ENCODE assay signal across 19 cellular contexts in genomic region chr7:117019287-117019686, GRCh38.
DNase-seq lines count a peak whose midpoint lies in the region; TF ChIP-seq lines count a peak whose summit lies in the region.
"Had no signal": no experiment of that assay in that cellular context is flagged by ENCODE, and none has a peak within 500 bp of the region (broad histone marks: within the 10 kb centered on the region; RNA-seq: fewer than 3 reads in every experiment).

No MANE protein-coding gene starts in this region.

- no peak overlapping the region for H3K23ac ChIP-seq in neuronal stem cell (ENCODE audit: low read depth, low read length, poor library complexity)

- H3K27ac ChIP-seq in neuronal stem cell (replicated peaks; ENCODE audit: low read length) = no peak overlapping the region
- H3K27ac ChIP-seq: KMS-11, thyroid gland had no signal

- H3K36me3 Mint-ChIP-seq in endothelial cell (ENCODE audit: low read depth, unreplicated experiment) = no peaks in the 10 kb centered on the region
- no peaks in the 10 kb centered on the region for H3K36me3 Mint-ChIP-seq in T-helper 2 cell treated with Interferon-gamma antibody and Interleukin-4, amounts not matched to agents 5 μg/mL and 100 μg/mL, for 36 hours (ENCODE audit: low read depth)
- H3K36me3 Mint-ChIP-seq: brain; CD4-positive, alpha-beta memory T cell had no signal

- no peak overlapping the region for H2BK120ac ChIP-seq in neuronal stem cell (ENCODE audit: low read depth, low read length)

- no peak overlapping the region for H3K9ac ChIP-seq in neuronal stem cell (ENCODE audit: low read depth, low read length, poor library complexity)
- H3K9ac ChIP-seq: KMS-11 had no signal

- H3K9me3 ChIP-seq in neuronal stem cell (replicated peaks in 1 of 2; ENCODE audit: control insufficient read depth in 2 of 2, insufficient read depth in 1 of 2, low read depth in 1 of 2, low read length in 2 of 2) = no peaks in the 10 kb centered on the region
- H3K9me3 ChIP-seq: Peyer's patch, thyroid gland had no signal

- peaks cover 0 to 19% of the 10 kb centered on the region in 2 donors for H3K4me1 ChIP-seq in neuronal stem cell (ENCODE audit: control insufficient read depth in 2 of 2, insufficient read depth in 1 of 2, low read depth in 1 of 2, low read length in 2 of 2)
- H3K4me1 ChIP-seq: Peyer's patch had no signal

- H3K27me3 ChIP-seq in neuronal stem cell (ENCODE audit: control insufficient read depth in 3 of 3, insufficient read depth in 3 of 3, low read depth in 1 of 3, low read length in 3 of 3) = no peaks in the 10 kb centered on the region
- H3K27me3 ChIP-seq: Peyer's patch, thyroid gland had no signal

- peak overlapping the region; percentile 79 for H2AFZ ChIP-seq in neuronal stem cell (ENCODE audit: low read length)

- no peaks in the 10 kb centered on the region for H3K36me3 ChIP-seq in neuronal stem cell (replicated peaks in 1 of 2; ENCODE audit: control insufficient read depth in 2 of 2, insufficient read depth in 2 of 2, low read length in 2 of 2)
- H3K36me3 ChIP-seq: Peyer's patch, thyroid gland had no signal

- no peak overlapping the region for H3K4me2 ChIP-seq in neuronal stem cell (ENCODE audit: insufficient read depth, low read length, poor library complexity, severe bottlenecking)
- H3K4me2 ChIP-seq: KMS-11 had no signal

- no peak overlapping the region for H2BK15ac ChIP-seq in neuronal stem cell (ENCODE audit: low read length)

- no peak overlapping the region for H3K4ac ChIP-seq in neuronal stem cell (ENCODE audit: low read length)

- H3K4me3 Mint-ChIP-seq in endothelial cell (ENCODE audit: unreplicated experiment) = no peak overlapping the region
- no peak overlapping the region for H3K4me3 Mint-ChIP-seq in T-helper 2 cell treated with Interferon-gamma antibody and Interleukin-4, amounts not matched to agents 5 μg/mL and 100 μg/mL, for 36 hours
- H3K4me3 Mint-ChIP-seq: activated naive CD8-positive, alpha-beta T cell treated with anti-CD3 and anti-CD28 coated beads, Interleukin-2, amount 50 U/mL, for 24 hours; CD4-positive, alpha-beta memory T cell had no signal

- H3K79me1 ChIP-seq in neuronal stem cell (ENCODE audit: low read depth, low read length) = no peaks in the 10 kb centered on the region

- peak overlapping the region; percentile 10 for H3K27ac Mint-ChIP-seq in endothelial cell (ENCODE audit: unreplicated experiment)
- no peak overlapping the region for H3K27ac Mint-ChIP-seq in T-helper 2 cell treated with Interferon-gamma antibody and Interleukin-4, amounts not matched to agents 5 μg/mL and 100 μg/mL, for 36 hours
- H3K27ac Mint-ChIP-seq: activated naive CD8-positive, alpha-beta T cell treated with anti-CD3 and anti-CD28 coated beads, Interleukin-2, amount 50 U/mL, for 24 hours; CD4-positive, alpha-beta memory T cell had no signal

- TF ChIP-seq CTCF in endothelial cell (IDR thresholded peaks at IDR 0.05; ENCODE audit: unreplicated experiment) = no peak

- peak overlapping the region in 1 of 2 donors; percentile 46 for H3K4me3 ChIP-seq in neuronal stem cell (ENCODE audit: low read length in 2 of 2)
- H3K4me3 ChIP-seq: lung, thyroid gland had no signal

- H2BK5ac ChIP-seq in neuronal stem cell (ENCODE audit: low read length) = no peak overlapping the region

- H3K14ac ChIP-seq in neuronal stem cell (ENCODE audit: low read length) = no peak overlapping the region

- no peaks in the 10 kb centered on the region for H3K9me3 Mint-ChIP-seq in endothelial cell (ENCODE audit: unreplicated experiment)
- no peaks in the 10 kb centered on the region for H3K9me3 Mint-ChIP-seq in T-helper 2 cell treated with Interferon-gamma antibody and Interleukin-4, amounts not matched to agents 5 μg/mL and 100 μg/mL, for 36 hours
- H3K9me3 Mint-ChIP-seq: activated naive CD8-positive, alpha-beta T cell treated with anti-CD3 and anti-CD28 coated beads, Interleukin-2, amount 50 U/mL, for 24 hours; brain; CD4-positive, alpha-beta memory T cell had no signal

- H3K18ac ChIP-seq in neuronal stem cell (ENCODE audit: low read length) = no peak overlapping the region

- H2BK12ac ChIP-seq in neuronal stem cell (ENCODE audit: low read length) = no peak overlapping the region

- H3K27me3 Mint-ChIP-seq in endothelial cell (ENCODE audit: unreplicated experiment) = no peaks in the 10 kb centered on the region
- H3K27me3 Mint-ChIP-seq in T-helper 2 cell treated with Interferon-gamma antibody and Interleukin-4, amounts not matched to agents 5 μg/mL and 100 μg/mL, for 36 hours (ENCODE audit: low read depth) = peaks cover 14% of the 10 kb centered on the region
- H3K27me3 Mint-ChIP-seq: activated naive CD8-positive, alpha-beta T cell treated with anti-CD3 and anti-CD28 coated beads, Interleukin-2, amount 50 U/mL, for 24 hours had no signal

- H3K4me1 Mint-ChIP-seq in endothelial cell (ENCODE audit: unreplicated experiment) = peaks cover 16% of the 10 kb centered on the region
- peaks cover 20% of the 10 kb centered on the region for H3K4me1 Mint-ChIP-seq in T-helper 2 cell treated with Interferon-gamma antibody and Interleukin-4, amounts not matched to agents 5 μg/mL and 100 μg/mL, for 36 hours (ENCODE audit: low read depth)

- no peak overlapping the region for H2AK5ac ChIP-seq in neuronal stem cell (ENCODE audit: low read depth, low read length)

- no peak overlapping the region for H4K8ac ChIP-seq in neuronal stem cell (ENCODE audit: low read depth, low read length)

- DNase-seq in LoVo (ENCODE audit: low spot score) (peak; percentile 57), SW480 (ENCODE audit: low spot score) (peak; percentile 86), endothelial cell (ENCODE audit: low spot score) (no peak), neuronal stem cell (ENCODE audit: low spot score) (no peak), NOMO-1 treated with dmso at 0.1 percent for 144 hours (lab: John Stamatoyannopoulos, UW; ENCODE audit: unreplicated experiment) (no peak)
- no peak for DNase-seq in T-helper 2 cell treated with Interferon-gamma antibody and Interleukin-4, amounts not matched to agents 5 μg/mL and 100 μg/mL, for 36 hours (ENCODE audit: low spot score)
- no peak for DNase-seq in activated CD4-positive, CD25-positive, alpha-beta regulatory T cell (lab: John Stamatoyannopoulos, UW)
- DNase-seq: activated CD4-positive, alpha-beta T cell treated with anti-CD3 and anti-CD28 coated beads, Interleukin-2, amount 50 U/mL, for 48 hours; activated effector memory CD4-positive, alpha-beta T cell treated with anti-CD3 and anti-CD28 coated beads, Interleukin-2, amount 50 U/mL, for 16 hours; activated naive CD8-positive, alpha-beta T cell treated with anti-CD3 and anti-CD28 coated beads, Interleukin-2, amount 50 U/mL, for 24 hours; CD4-positive, alpha-beta memory T cell; GF-D8; stimulated activated CD4-positive, alpha-beta T cell treated with anti-CD3 and anti-CD28 coated beads, Interleukin-4, amount 100 ng/mL, for 24 hours; stimulated activated naive CD8-positive, alpha-beta T cell treated with anti-CD3 and anti-CD28 coated beads, Interleukin-15, Interleukin-2, amounts not matched to agents 100 U/mL and 50 U/mL, for 24 hours had no signal

- no peak overlapping the region for H4K91ac ChIP-seq in neuronal stem cell (ENCODE audit: low read depth, low read length, poor library complexity)

- no CpG with 5 or more reads among the region's 2 CpGs for WGBS in neuronal stem cell (ENCODE audit: extremely low coverage in 2 of 2, insufficient read length in 2 of 2, insufficient replicate concordance in 1 of 2), 2 donors

Comparison
In these comparisons a context has a peak if more than half of its experiments do, and no peak if none do; other contexts are left out.
1. DNase-seq: peak in LoVo (single experiment) and SW480 (single experiment); none in endothelial cell (single experiment), neuronal stem cell (single experiment), T-helper 2 cell treated with Interferon-gamma antibody and Interleukin-4, amounts not matched to agents 5 μg/mL and 100 μg/mL, for 36 hours (single experiment), NOMO-1 treated with dmso at 0.1 percent for 144 hours (single experiment) and activated CD4-positive, CD25-positive, alpha-beta regulatory T cell (0 of 4).